ENCODE assay signal across 8 cellular contexts in the genomic region with DNA sequence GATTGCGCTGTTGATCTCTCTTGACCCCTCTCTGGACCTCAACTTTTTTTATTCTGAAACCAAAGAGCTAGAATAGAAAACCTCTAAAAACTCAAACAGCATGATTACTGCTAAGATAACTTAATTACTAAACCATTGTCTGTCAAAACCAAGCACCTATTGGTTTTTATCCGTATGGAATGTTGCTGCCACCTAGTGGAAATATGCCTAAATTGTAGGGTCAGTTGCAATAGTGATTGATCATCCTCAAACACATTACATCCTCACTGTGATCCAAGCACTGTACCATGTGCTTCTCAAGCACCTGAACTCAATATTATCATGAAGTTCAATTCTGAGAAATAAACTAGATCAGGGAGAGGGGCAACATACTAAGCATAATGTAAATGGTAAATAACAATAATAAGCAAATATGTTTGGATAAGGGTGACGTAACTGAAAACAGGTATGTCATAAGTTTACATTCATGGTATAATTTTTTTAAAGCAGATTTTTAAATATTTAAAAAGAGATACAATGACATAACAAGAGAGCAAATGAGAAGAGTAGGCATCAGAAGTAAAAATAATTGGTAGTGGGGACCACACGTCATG. TPM values are rescaled to one million over a fixed set of nuclear protein-coding genes. Genes with fewer than 3 reads are reported as not detected.
DNase-seq lines count a peak whose midpoint lies in the region; ATAC-seq and TF ChIP-seq lines count a peak whose summit lies in the region.

No MANE protein-coding gene starts in this region.

- H3K4me3 ChIP-seq in BJ (ENCODE audit: low read depth, low read length) = no peak overlapping the region

- DNase-seq in BJ (ENCODE audit: low read depth) (no peak), NCI-H2171 treated with DMSO at 0.1 percent for 48 hours (lab: John Stamatoyannopoulos, UW) (peak; percentile 44), germinal center (ENCODE audit: low spot score) (peak; percentile 54), amniotic stem cell (lab: John Stamatoyannopoulos, UW) (no peak)
- DNase-seq in activated CD4-positive, alpha-beta T cell treated with anti-CD3 and anti-CD28 coated beads for 4 hours = peak; percentile 23 to 54
- peak; percentile 36 to 51 for DNase-seq in stimulated activated CD4-positive, alpha-beta T cell treated with anti-CD3 and anti-CD28 coated beads, Interleukin-2, amount 100 ng/mL, for 48 hours

- POLR2A ChIA-PET in BJ (lab: Charles Lee) = no interaction called here

- TF ChIP-seq CTCF in BJ (IDR thresholded peaks at IDR 0.05; ENCODE audit: insufficient read depth, low read depth, low read length) = peak; percentile 74
- TF ChIP-seq CTCF in GM12874 (IDR thresholded peaks at IDR 0.05; ENCODE audit: insufficient read depth, low read depth, low read length) = peak; percentile 65

- ATAC-seq in HG02885 (IDR thresholded peaks at IDR 0.05; ENCODE audit: poor library complexity, unreplicated experiment) = peak; percentile 87

- CTCF ChIA-PET in BJ (lab: Yijun Ruan, JAX) = interaction anchor here (0.8 to 2.6 kb wide), 3 partner anchors 8 to 259 kb away, joined by 3 to 12 read pairs (median 6); a partner anchor contains a TSS

- H3K27me3 ChIP-seq in BJ (ENCODE audit: control insufficient read depth, insufficient read depth, low read length) = no peaks in the 10 kb centered on the region

- H3K36me3 ChIP-seq in BJ (ENCODE audit: control insufficient read depth, insufficient read depth, low read length) = no peaks in the 10 kb centered on the region

RNA-seq across cellular contexts. Expression of a gene that starts 3.8 kb away (rescaled TPM):
- polyA plus RNA-seq in BJ (2011; rRNA removed) = not detected in 2 replicates
- not detected in 2 replicates for polyA minus RNA-seq in BJ (2011; rRNA and poly(A)+ RNA removed)

RNA-seq across cellular contexts. Expression of a gene that starts 6.2 kb away (rescaled TPM):
- not detected in 2 replicates for polyA plus RNA-seq in BJ (2011; rRNA removed)
- polyA minus RNA-seq in BJ (2011; rRNA and poly(A)+ RNA removed) = not detected in 2 replicates

RNA-seq across cellular contexts. Expression of a gene that starts 26.7 kb away (rescaled TPM):
- not detected in 2 replicates for polyA plus RNA-seq in BJ (2011; rRNA removed)
- not detected in 2 replicates for polyA minus RNA-seq in BJ (2011; rRNA and poly(A)+ RNA removed)

RNA-seq across cellular contexts. Expression of a gene that starts 43.1 kb away (rescaled TPM):
- not detected in 2 replicates for polyA plus RNA-seq in BJ (2011; rRNA removed)
- polyA minus RNA-seq in BJ (2011; rRNA and poly(A)+ RNA removed) = not detected in 2 replicates

Comparison
In these comparisons a context has a peak if more than half of its experiments do, and no peak if none do; other contexts are left out.
1. DNase-seq: peak in NCI-H2171 treated with DMSO at 0.1 percent for 48 hours (single experiment), activated CD4-positive, alpha-beta T cell treated with anti-CD3 and anti-CD28 coated beads for 4 hours (2 of 2), germinal center (single experiment) and stimulated activated CD4-positive, alpha-beta T cell treated with anti-CD3 and anti-CD28 coated beads, Interleukin-2, amount 100 ng/mL, for 48 hours (2 of 2); none in BJ (single experiment) and amniotic stem cell (single experiment).